30 cellular contexts compared by ENCODE assay signal in genomic region chr6:127447780-127448179, GRCh38. TPM values are rescaled to one million over a fixed set of nuclear protein-coding genes. Genes with fewer than 3 reads are reported as not detected.
"Had no signal": no experiment of that assay in that cellular context is flagged by ENCODE, and none has a peak within 500 bp of the region (broad histone marks: within the 10 kb centered on the region; RNA-seq: fewer than 3 reads in every experiment).

No MANE protein-coding gene starts in this region.

- H3K9me3 ChIP-seq: left ventricle myocardium inferior, neutrophil, ovary, right atrium auricular region, right lobe of liver, stomach, suprapubic skin, thoracic aorta, tibial artery, upper lobe of right lung had no signal

- H3K9me3 Mint-ChIP-seq: mesothelial cell of epicardium; naive B cell; natural killer cell; nephron progenitor cell; neural progenitor cell; stimulated activated naive B cell treated with anti-CD40 and anti-IgM and Interleukin-4, amounts not matched to agents 10 μg/mL and 1 μg/mL and 100 μg/mL, for 72 hours had no signal

- H3K4me3 ChIP-seq: left ventricle myocardium inferior, lung, neural progenitor cell, ovary, right atrium auricular region, right lobe of liver, smooth muscle cell, stomach, suprapubic skin, thoracic aorta, tibial artery, upper lobe of right lung had no signal

- H3K27ac Mint-ChIP-seq: immature natural killer cell; mesothelial cell of epicardium; naive B cell; natural killer cell; nephron progenitor cell; neural progenitor cell; progenitor cell of endocrine pancreas; stimulated activated naive B cell treated with anti-CD40 and anti-IgM and Interleukin-4, amounts not matched to agents 10 μg/mL and 1 μg/mL and 100 μg/mL, for 72 hours had no signal

- H3K4me3 Mint-ChIP-seq: immature natural killer cell; mesothelial cell of epicardium; naive B cell; natural killer cell; nephron progenitor cell; neural progenitor cell; stimulated activated naive B cell treated with anti-CD40 and anti-IgM and Interleukin-4, amounts not matched to agents 10 μg/mL and 1 μg/mL and 100 μg/mL, for 72 hours had no signal

- H3K36me3 Mint-ChIP-seq: immature natural killer cell; mesothelial cell of epicardium; natural killer cell; stimulated activated naive B cell treated with anti-CD40 and anti-IgM and Interleukin-4, amounts not matched to agents 10 μg/mL and 1 μg/mL and 100 μg/mL, for 72 hours had no signal

- H3K9ac ChIP-seq: neural progenitor cell had no signal

- H3K36me3 ChIP-seq: neutrophil, ovary, right lobe of liver, thoracic aorta had no signal

- ATAC-seq: natural killer cell; right lobe of liver; stimulated activated naive B cell treated with anti-CD40 and anti-IgM and Interleukin-4, amounts not matched to agents 10 μg/mL and 1 μg/mL and 100 μg/mL, for 72 hours; stimulated activated naive CD8-positive, alpha-beta T cell treated with anti-CD3 and anti-CD28 coated beads, Interleukin-15, Interleukin-2, amounts not matched to agents 100 U/mL and 50 U/mL, for 24 hours; upper lobe of right lung had no signal

- H3K27me3 ChIP-seq: neural progenitor cell, neutrophil, ovary, right atrium auricular region, right lobe of liver, stomach, suprapubic skin, tibial artery, upper lobe of right lung had no signal

- H3K4me1 ChIP-seq: left ventricle myocardium inferior, neural progenitor cell, right atrium auricular region, right lobe of liver, suprapubic skin, tibial artery, upper lobe of right lung had no signal

- H3K27ac ChIP-seq: left ventricle myocardium inferior, neural progenitor cell, neutrophil, ovary, right atrium auricular region, right lobe of liver, stomach, suprapubic skin, thoracic aorta, tibial artery, upper lobe of right lung had no signal

- H3K4me1 Mint-ChIP-seq: immature natural killer cell; naive B cell; natural killer cell; nephron progenitor cell; neural progenitor cell; stimulated activated naive B cell treated with anti-CD40 and anti-IgM and Interleukin-4, amounts not matched to agents 10 μg/mL and 1 μg/mL and 100 μg/mL, for 72 hours had no signal

- H3K27me3 Mint-ChIP-seq: progenitor cell of endocrine pancreas had no signal

- DNase-seq: hypothalamus; immature natural killer cell; islet precursor cell; left ventricle myocardium inferior; mesendoderm; naive B cell; natural killer cell; nephron progenitor cell; ovary; right lobe of liver; stimulated activated CD4-positive, alpha-beta T cell treated with anti-CD3 and anti-CD28 coated beads, Interleukin-1b, Interleukin-23, amount 100 ng/mL, for 48 hours; stimulated activated CD4-positive, alpha-beta T cell treated with anti-CD3 and anti-CD28 coated beads, Interleukin-2, amount 100 ng/mL, for 48 hours; stimulated activated CD4-positive, alpha-beta T cell treated with anti-CD3 and anti-CD28 coated beads, Interleukin-4, amount 100 ng/mL, for 4 hours; stimulated activated CD8-positive, alpha-beta memory T cell treated with anti-CD3 and anti-CD28 coated beads, Interleukin-4, amount 100 ng/mL, for 48 hours; stimulated activated naive B cell treated with anti-CD40 and anti-IgM and Interleukin-4, amounts not matched to agents 10 μg/mL and 1 μg/mL and 100 μg/mL, for 72 hours; stimulated activated naive CD8-positive, alpha-beta T cell treated with anti-CD3 and anti-CD28 coated beads, Interleukin-15, Interleukin-2, amounts not matched to agents 100 U/mL and 50 U/mL, for 24 hours; stomach; tibial artery; trophoblast cell; upper lobe of right lung had no signal

RNA-seq across cellular contexts. Expression of gene KIAA0408, which starts 11.4 kb away (rescaled TPM):
- total RNA-seq: pulmonary artery endothelial cell had no signal
